23 cellular contexts compared by ENCODE assay signal in genomic region chr2:197559656-197560055, GRCh38.
"Had no signal": no experiment of that assay in that cellular context is flagged by ENCODE, and none has a peak within 500 bp of the region (broad histone marks: within the 10 kb centered on the region; RNA-seq: fewer than 3 reads in every experiment).

No MANE protein-coding gene starts in this region.

- H3K4me1 ChIP-seq: ascending aorta, colonic mucosa, gastrocnemius medialis, stomach, testis, transverse colon had no signal

- H3K9me3 Mint-ChIP-seq: activated naive CD4-positive, alpha-beta T cell treated with anti-CD3 and anti-CD28 coated beads for 36 hours; activated naive CD8-positive, alpha-beta T cell treated with anti-CD3 and anti-CD28 coated beads for 36 hours; activated T-helper 1 cell treated with anti-CD3 and anti-CD28 coated beads, Interleukin-12 subunit alpha, Interleukin-12 subunit beta, Interleukin-2, Interleukin-4 antibody, amounts not matched to agents 30 ng/mL and 10 ng/mL and 1 ng/mL, durations not matched to agents 14 hours and 24 hours and 36 hours; natural killer cell; stimulated activated naive B cell treated with anti-CD40 and anti-IgM and Interleukin-4, amounts not matched to agents 10 μg/mL and 1 μg/mL and 100 μg/mL, for 72 hours had no signal

- ATAC-seq: gastrocnemius medialis; natural killer cell; stimulated activated naive B cell treated with anti-CD40 and anti-IgM and Interleukin-4, amounts not matched to agents 10 μg/mL and 1 μg/mL and 100 μg/mL, for 72 hours had no signal

- H3K36me3 Mint-ChIP-seq: natural killer cell had no signal

- H3K4me2 ChIP-seq: smooth muscle cell had no signal

- H3K27ac ChIP-seq: adrenal gland, ascending aorta, colonic mucosa, gastrocnemius medialis, right atrium auricular region, testis, transverse colon had no signal

- H3K4me3 Mint-ChIP-seq: activated naive CD4-positive, alpha-beta T cell treated with anti-CD3 and anti-CD28 coated beads for 36 hours; activated naive CD8-positive, alpha-beta T cell treated with anti-CD3 and anti-CD28 coated beads for 36 hours; activated T-helper 1 cell treated with anti-CD3 and anti-CD28 coated beads, Interleukin-12 subunit alpha, Interleukin-12 subunit beta, Interleukin-2, Interleukin-4 antibody, amounts not matched to agents 30 ng/mL and 10 ng/mL and 1 ng/mL, durations not matched to agents 14 hours and 24 hours and 36 hours; natural killer cell; stimulated activated naive B cell treated with anti-CD40 and anti-IgM and Interleukin-4, amounts not matched to agents 10 μg/mL and 1 μg/mL and 100 μg/mL, for 72 hours had no signal

- H3K36me3 ChIP-seq: transverse colon had no signal

- H3K27me3 ChIP-seq: adrenal gland, ascending aorta, colonic mucosa, gastrocnemius medialis, right atrium auricular region, stomach, testis, transverse colon had no signal

- H3K4me3 ChIP-seq: adrenal gland, ascending aorta, colonic mucosa, gastrocnemius medialis, right atrium auricular region, smooth muscle cell, stomach, testis, transverse colon had no signal

- H3K27ac Mint-ChIP-seq: activated naive CD4-positive, alpha-beta T cell treated with anti-CD3 and anti-CD28 coated beads for 36 hours; activated naive CD8-positive, alpha-beta T cell treated with anti-CD3 and anti-CD28 coated beads for 36 hours; activated T-helper 1 cell treated with anti-CD3 and anti-CD28 coated beads, Interleukin-12 subunit alpha, Interleukin-12 subunit beta, Interleukin-2, Interleukin-4 antibody, amounts not matched to agents 30 ng/mL and 10 ng/mL and 1 ng/mL, durations not matched to agents 14 hours and 24 hours and 36 hours; stimulated activated naive B cell treated with anti-CD40 and anti-IgM and Interleukin-4, amounts not matched to agents 10 μg/mL and 1 μg/mL and 100 μg/mL, for 72 hours had no signal

- H3K27me3 Mint-ChIP-seq: activated naive CD8-positive, alpha-beta T cell treated with anti-CD3 and anti-CD28 coated beads for 36 hours; stimulated activated naive B cell treated with anti-CD40 and anti-IgM and Interleukin-4, amounts not matched to agents 10 μg/mL and 1 μg/mL and 100 μg/mL, for 72 hours had no signal

- H3K9me3 ChIP-seq: ascending aorta, colonic mucosa, gastrocnemius medialis, stomach, testis, transverse colon had no signal

- DNase-seq: activated CD4-positive, alpha-beta T cell treated with anti-CD3 and anti-CD28 coated beads for 48 hours; activated CD4-positive, alpha-beta T cell treated with anti-CD3 and anti-CD28 coated beads, Interleukin-2, amount 50 U/mL, for 48 hours; activated CD8-positive, alpha-beta memory T cell treated with anti-CD3 and anti-CD28 coated beads for 24 hours; activated effector memory CD4-positive, alpha-beta T cell treated with anti-CD3 and anti-CD28 coated beads, Interleukin-2, amount 50 U/mL, for 16 hours; activated naive CD4-positive, alpha-beta T cell treated with anti-CD3 and anti-CD28 coated beads for 36 hours; activated naive CD8-positive, alpha-beta T cell treated with anti-CD3 and anti-CD28 coated beads for 36 hours; adrenal gland; colonic mucosa; effector memory CD4-positive, alpha-beta T cell; gastrocnemius medialis; kidney; mesendoderm; natural killer cell; stimulated activated CD4-positive, alpha-beta T cell treated with anti-CD3 and anti-CD28 coated beads, Interleukin-1b, Interleukin-23, amount 100 ng/mL, for 48 hours; stimulated activated naive B cell treated with anti-CD40 and anti-IgM and Interleukin-4, amounts not matched to agents 10 μg/mL and 1 μg/mL and 100 μg/mL, for 72 hours; stomach; T-helper 1 cell; testis; transverse colon had no signal
